Comparison of ENCODE assay signal across 1 cellular context in the genomic region with DNA sequence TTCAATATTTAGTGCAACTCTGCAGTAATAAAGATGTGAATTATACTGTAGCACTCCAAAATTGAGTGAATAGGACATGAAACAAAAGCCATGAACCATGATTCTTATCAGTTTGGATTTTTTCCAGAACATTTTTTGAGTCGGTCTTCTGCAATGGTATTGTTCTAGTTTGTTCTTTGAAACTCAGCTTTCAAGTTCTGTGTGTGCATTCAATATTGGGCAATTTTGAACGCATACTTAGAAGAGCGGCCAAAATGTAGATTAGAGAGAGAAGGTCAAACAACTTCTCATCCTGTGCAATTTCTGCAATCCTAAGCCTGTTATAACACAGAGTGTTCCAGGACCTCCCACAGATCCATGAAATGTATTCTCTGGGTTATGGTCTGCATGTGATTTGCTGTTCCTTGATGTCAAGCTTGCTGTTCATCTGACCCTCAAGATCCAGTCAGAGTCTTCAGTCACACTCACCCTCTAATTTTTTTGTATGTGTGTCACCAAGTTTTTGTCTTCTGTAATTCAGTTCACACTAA.
A peak's percentile ranks its signal among the peaks of the same experiment; 100 is the strongest.
TF ChIP-seq lines count a peak whose summit lies in the region.

No MANE protein-coding gene starts in this region.

TF ChIP-seq in SK-N-SH, 30 proteins besides CTCF, POLR2A, EP300 and RAD21 (continued from another document):
- TF ChIP-seq, protein P1, sequence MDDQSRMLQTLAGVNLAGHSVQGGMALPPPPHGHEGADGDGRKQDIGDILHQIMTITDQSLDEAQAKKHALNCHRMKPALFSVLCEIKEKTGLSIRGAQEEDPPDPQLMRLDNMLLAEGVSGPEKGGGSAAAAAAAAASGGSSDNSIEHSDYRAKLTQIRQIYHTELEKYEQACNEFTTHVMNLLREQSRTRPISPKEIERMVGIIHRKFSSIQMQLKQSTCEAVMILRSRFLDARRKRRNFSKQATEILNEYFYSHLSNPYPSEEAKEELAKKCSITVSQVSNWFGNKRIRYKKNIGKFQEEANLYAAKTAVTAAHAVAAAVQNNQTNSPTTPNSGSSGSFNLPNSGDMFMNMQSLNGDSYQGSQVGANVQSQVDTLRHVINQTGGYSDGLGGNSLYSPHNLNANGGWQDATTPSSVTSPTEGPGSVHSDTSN (IDR thresholded peaks at IDR 0.05), result peak; percentile 22; the same call in 1 of the 2 replicates
- TF ChIP-seq, protein P2, sequence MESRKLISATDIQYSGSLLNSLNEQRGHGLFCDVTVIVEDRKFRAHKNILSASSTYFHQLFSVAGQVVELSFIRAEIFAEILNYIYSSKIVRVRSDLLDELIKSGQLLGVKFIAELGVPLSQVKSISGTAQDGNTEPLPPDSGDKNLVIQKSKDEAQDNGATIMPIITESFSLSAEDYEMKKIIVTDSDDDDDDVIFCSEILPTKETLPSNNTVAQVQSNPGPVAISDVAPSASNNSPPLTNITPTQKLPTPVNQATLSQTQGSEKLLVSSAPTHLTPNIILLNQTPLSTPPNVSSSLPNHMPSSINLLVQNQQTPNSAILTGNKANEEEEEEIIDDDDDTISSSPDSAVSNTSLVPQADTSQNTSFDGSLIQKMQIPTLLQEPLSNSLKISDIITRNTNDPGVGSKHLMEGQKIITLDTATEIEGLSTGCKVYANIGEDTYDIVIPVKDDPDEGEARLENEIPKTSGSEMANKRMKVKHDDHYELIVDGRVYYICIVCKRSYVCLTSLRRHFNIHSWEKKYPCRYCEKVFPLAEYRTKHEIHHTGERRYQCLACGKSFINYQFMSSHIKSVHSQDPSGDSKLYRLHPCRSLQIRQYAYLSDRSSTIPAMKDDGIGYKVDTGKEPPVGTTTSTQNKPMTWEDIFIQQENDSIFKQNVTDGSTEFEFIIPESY (IDR thresholded peaks at IDR 0.05; ENCODE audit: borderline replicate concordance, low read depth), result no peak
- TF ChIP-seq TCF12 (IDR thresholded peaks at IDR 0.05) (peak; percentile 45; the same call in 1 of the 2 replicates), CHD2 (IDR thresholded peaks at IDR 0.05; ENCODE audit: low read length, partially characterized antibody) (no peak), NFIC (IDR thresholded peaks at IDR 0.05; ENCODE audit: borderline replicate concordance) (peak; percentile 31), IRF3 (IDR thresholded peaks at IDR 0.05; ENCODE audit: low read depth, low read length) (no peak)
